In the genomic region with DNA sequence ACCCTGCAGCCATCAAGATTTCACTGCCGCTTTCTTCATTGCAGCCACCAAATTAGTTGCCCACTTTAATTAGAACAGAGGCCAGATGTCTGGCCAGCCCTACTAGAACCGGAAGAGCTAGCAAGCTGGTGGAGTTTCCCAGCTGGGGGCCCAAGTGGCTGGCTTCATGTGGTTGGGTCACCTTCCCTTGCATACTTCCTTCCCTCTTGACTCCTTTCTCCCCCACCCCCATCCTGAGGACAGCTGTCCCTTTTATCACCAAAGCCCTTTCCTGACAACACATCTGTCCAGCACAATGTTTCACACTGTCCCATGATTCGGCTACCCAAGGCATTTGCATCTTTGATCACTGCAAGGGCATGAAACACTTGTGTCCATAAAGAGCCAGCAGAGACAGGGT, we compare ENCODE assay signal across 14 cellular contexts.
DNase-seq lines count a peak whose midpoint lies in the region; ATAC-seq and TF ChIP-seq lines count a peak whose summit lies in the region.
"Had no signal": no experiment of that assay in that cellular context is flagged by ENCODE, and none has a peak within 500 bp of the region (broad histone marks: within the 10 kb centered on the region; RNA-seq: fewer than 3 reads in every experiment).

No MANE protein-coding gene starts in this region.

- no peak for TF ChIP-seq CTCF in nephron progenitor cell (IDR thresholded peaks at IDR 0.05)

- no peaks in the 10 kb centered on the region for H3K9me3 ChIP-seq in T-helper 17 cell (ENCODE audit: control insufficient read depth, low read length, poor library complexity, severe bottlenecking)
- H3K9me3 ChIP-seq: heart right ventricle, thyroid gland had no signal

- H3K36me3 Mint-ChIP-seq in nephron progenitor cell (ENCODE audit: low read depth) (no peaks in the 10 kb centered on the region), T-helper 17 cell (ENCODE audit: low read depth) (no peaks in the 10 kb centered on the region)
- H3K36me3 Mint-ChIP-seq: activated naive CD8-positive, alpha-beta T cell; natural killer cell; WTC11 had no signal

- H3K9me3 Mint-ChIP-seq in nephron progenitor cell, result no peaks in the 10 kb centered on the region
- H3K9me3 Mint-ChIP-seq: natural killer cell had no signal

- H3K27me3 Mint-ChIP-seq in nephron progenitor cell (ENCODE audit: low read depth, poor library complexity), result peaks cover 15% of the 10 kb centered on the region
- H3K27me3 Mint-ChIP-seq in T-helper 17 cell, result peaks cover 5% of the 10 kb centered on the region
- H3K27me3 Mint-ChIP-seq: activated naive CD8-positive, alpha-beta T cell had no signal

- H3K4me1 Mint-ChIP-seq in nephron progenitor cell, result peaks cover 46% of the 10 kb centered on the region
- H3K4me1 Mint-ChIP-seq in T-helper 17 cell, result peaks cover 8% of the 10 kb centered on the region

- H3K4me3 Mint-ChIP-seq in nephron progenitor cell, result no peak overlapping the region
- no peak overlapping the region for H3K4me3 Mint-ChIP-seq in T-helper 17 cell
- H3K4me3 Mint-ChIP-seq: activated naive CD8-positive, alpha-beta T cell; natural killer cell; WTC11 had no signal

- ATAC-seq in GM18909 (IDR thresholded peaks at IDR 0.05; ENCODE audit: poor library complexity, unreplicated experiment) (peak; percentile 70), HG02678 (IDR thresholded peaks at IDR 0.05; ENCODE audit: unreplicated experiment) (peak; percentile 63), HG03565 (IDR thresholded peaks at IDR 0.05; ENCODE audit: unreplicated experiment) (no peak), T-helper 17 cell (no peak)

- DNase-seq in NOMO-1 treated with dmso at 0.1 percent for 144 hours (lab: John Stamatoyannopoulos, UW; ENCODE audit: unreplicated experiment) (peak; percentile 85), nephron progenitor cell (no peak), T-helper 17 cell (no peak), AML-193 (lab: John Stamatoyannopoulos, UW) (no peak)
- no peak for DNase-seq in activated CD8-positive, alpha-beta memory T cell treated with anti-CD3 and anti-CD28 coated beads for 24 hours
- DNase-seq: heart right ventricle, natural killer cell, NCI-H345, thyroid gland had no signal

- peak overlapping the region; percentile 52 for H3K27ac Mint-ChIP-seq in nephron progenitor cell
- no peak overlapping the region for H3K27ac Mint-ChIP-seq in T-helper 17 cell
- H3K27ac Mint-ChIP-seq: activated naive CD8-positive, alpha-beta T cell; natural killer cell; WTC11 had no signal

Comparison
In these comparisons a context has a peak if more than half of its experiments do, and no peak if none do; other contexts are left out.
1. ATAC-seq: peak in GM18909 (single experiment) and HG02678 (single experiment); none in HG03565 (single experiment) and T-helper 17 cell (single experiment).